In genomic region chr2:218876562-218877219, GRCh38 we compare ENCODE assay signal across 8 cellular contexts. TPM values are rescaled to one million over a fixed set of nuclear protein-coding genes. Genes with fewer than 3 reads are reported as not detected.
DNase-seq lines count a peak whose midpoint lies in the region; ATAC-seq and TF ChIP-seq lines count a peak whose summit lies in the region.

No MANE protein-coding gene starts in this region.

- H3K4me1 ChIP-seq in BE2C, result peaks cover 37% of the 10 kb centered on the region
- peaks cover 40% of the 10 kb centered on the region for H3K4me1 ChIP-seq in effector memory CD4-positive, alpha-beta T cell (ENCODE audit: control insufficient read depth, insufficient read depth, low read length, poor library complexity, severe bottlenecking)
- H3K4me1 ChIP-seq in mesendoderm (ENCODE audit: control insufficient read depth, low read depth, low read length), result no peaks in the 10 kb centered on the region

- no peaks in the 10 kb centered on the region for H3K36me3 Mint-ChIP-seq in activated CD4-positive, alpha-beta memory T cell treated with anti-CD3 and anti-CD28 coated beads, Interleukin-2, amount 10 ng/mL, durations not matched to agents 7 days and 5 days (ENCODE audit: low read depth)

- H3K27me3 Mint-ChIP-seq in activated CD4-positive, alpha-beta memory T cell treated with anti-CD3 and anti-CD28 coated beads, Interleukin-2, amount 10 ng/mL, durations not matched to agents 7 days and 5 days, result peaks cover 73% of the 10 kb centered on the region

- no peak overlapping the region for H2BK5ac ChIP-seq in mesendoderm (ENCODE audit: low read length)

- no peak overlapping the region for H2BK15ac ChIP-seq in mesendoderm (replicated peaks; ENCODE audit: low read depth)

- H3K23ac ChIP-seq in mesendoderm (ENCODE audit: low read length), result no peak overlapping the region

- H3K9ac ChIP-seq in mesendoderm (ENCODE audit: low read length), result no peak overlapping the region

- H3K27ac ChIP-seq in effector memory CD4-positive, alpha-beta T cell (ENCODE audit: insufficient read depth, low read length, poor library complexity, severe bottlenecking), result no peak overlapping the region
- no peak overlapping the region for H3K27ac ChIP-seq in mesendoderm (ENCODE audit: low read depth, low read length)

- H3K79me2 ChIP-seq in mesendoderm (ENCODE audit: control insufficient read depth, insufficient read depth, low read length), result no peaks in the 10 kb centered on the region

- H4K5ac ChIP-seq in mesendoderm (ENCODE audit: low read length), result no peak overlapping the region

- no peaks in the 10 kb centered on the region for H3K79me1 ChIP-seq in mesendoderm (ENCODE audit: low read length)

- no peaks in the 10 kb centered on the region for H3K9me3 ChIP-seq in BE2C
- no peaks in the 10 kb centered on the region for H3K9me3 ChIP-seq in effector memory CD4-positive, alpha-beta T cell (ENCODE audit: control insufficient read depth, low read length)

- H3K36me3 ChIP-seq in BE2C (no peaks in the 10 kb centered on the region), mesendoderm (ENCODE audit: control insufficient read depth, insufficient read depth, low read length) (no peaks in the 10 kb centered on the region)
- no peaks in the 10 kb centered on the region for H3K36me3 ChIP-seq in effector memory CD4-positive, alpha-beta T cell (ENCODE audit: control insufficient read depth, insufficient read depth, low read length)

- peak; percentile 100 for TF ChIP-seq CTCF in BE2C (IDR thresholded peaks at IDR 0.05; ENCODE audit: low read depth, low read length)

- CTCF ChIA-PET in activated CD4-positive, alpha-beta memory T cell treated with anti-CD3 and anti-CD28 coated beads, Interleukin-2, amount 10 ng/mL, durations not matched to agents 7 days and 5 days (lab: Charles Lee), result interaction anchor here (0.7 to 11.8 kb wide), 26 partner anchors 11 to 283 kb away, joined by 3 to 387 read pairs (median 5); partner anchors contain the start of genes RNF25 and STK36

- no peak overlapping the region for H2AK5ac ChIP-seq in mesendoderm (ENCODE audit: low read length)

- POLR2A ChIA-PET in activated CD4-positive, alpha-beta memory T cell treated with anti-CD3 and anti-CD28 coated beads, Interleukin-2, amount 10 ng/mL, durations not matched to agents 7 days and 5 days (lab: Charles Lee), result interaction anchor here (2.3 to 11.3 kb wide), 2 partner anchors 10 to 19 kb away, joined by 9 to 101 read pairs; no protein-coding TSS in a partner anchor

- no peak overlapping the region for H4K8ac ChIP-seq in mesendoderm (ENCODE audit: low read depth, low read length)

- H3K9me3 Mint-ChIP-seq in activated CD4-positive, alpha-beta memory T cell treated with anti-CD3 and anti-CD28 coated beads, Interleukin-2, amount 10 ng/mL, durations not matched to agents 7 days and 5 days, result no peaks in the 10 kb centered on the region

- no peak for ATAC-seq in GM19351 (IDR thresholded peaks at IDR 0.05; ENCODE audit: unreplicated experiment)

- H3K4me2 ChIP-seq in mesendoderm (ENCODE audit: low read length), result no peak overlapping the region

- DNase-seq in BE2C (peak; percentile 81), HCEC 1CT (peak; percentile 43), NCI-H748 treated with DMSO at 0.1 percent for 48 hours (lab: John Stamatoyannopoulos, UW) (peak; percentile 82), mesendoderm (peak; percentile 89)
- DNase-seq in activated CD4-positive, alpha-beta memory T cell treated with anti-CD3 and anti-CD28 coated beads, Interleukin-2, amount 10 ng/mL, durations not matched to agents 7 days and 5 days, result peak; percentile 71
- DNase-seq in effector memory CD4-positive, alpha-beta T cell, result peak; percentile 45 to 63 (median 62)
- DNase-seq in stimulated activated naive CD4-positive, alpha-beta T cell treated with Interleukin-2 at 50 U/mL for 16 hours (lab: John Stamatoyannopoulos, UW), result peak; percentile 54

- H3K4me1 Mint-ChIP-seq in activated CD4-positive, alpha-beta memory T cell treated with anti-CD3 and anti-CD28 coated beads, Interleukin-2, amount 10 ng/mL, durations not matched to agents 7 days and 5 days, result peaks cover 18% of the 10 kb centered on the region

- WGBS in mesendoderm (ENCODE audit: extremely low coverage, insufficient coverage, low lambda C conversion rate), result no CpG with 5 or more reads among the region's 3 CpGs

- no peak overlapping the region for H3K18ac ChIP-seq in mesendoderm (ENCODE audit: low read length)

- no peak overlapping the region for H3K56ac ChIP-seq in mesendoderm (ENCODE audit: low read length)

- H3K27me3 ChIP-seq in BE2C (no peaks in the 10 kb centered on the region), mesendoderm (ENCODE audit: insufficient read depth, low read length, poor library complexity) (peaks cover 78% of the 10 kb centered on the region)
- peaks cover 22% of the 10 kb centered on the region for H3K27me3 ChIP-seq in effector memory CD4-positive, alpha-beta T cell (replicated peaks; ENCODE audit: control insufficient read depth, insufficient read depth, low read length, poor library complexity, severe bottlenecking)

- H2BK120ac ChIP-seq in mesendoderm (ENCODE audit: low read depth, low read length), result no peak overlapping the region

- H3K27ac Mint-ChIP-seq in activated CD4-positive, alpha-beta memory T cell treated with anti-CD3 and anti-CD28 coated beads, Interleukin-2, amount 10 ng/mL, durations not matched to agents 7 days and 5 days, result no peak overlapping the region

- no peak overlapping the region for H3K4me3 Mint-ChIP-seq in activated CD4-positive, alpha-beta memory T cell treated with anti-CD3 and anti-CD28 coated beads, Interleukin-2, amount 10 ng/mL, durations not matched to agents 7 days and 5 days

- no peak overlapping the region for H3K4ac ChIP-seq in mesendoderm (ENCODE audit: low read depth, low read length)

- no peak overlapping the region for H3K4me3 ChIP-seq in BE2C (ENCODE audit: low read depth, low read length)
- H3K4me3 ChIP-seq in effector memory CD4-positive, alpha-beta T cell (ENCODE audit: insufficient read depth, low read depth, low read length, poor library complexity, severe bottlenecking), result no peak overlapping the region
- no peak overlapping the region for H3K4me3 ChIP-seq in mesendoderm (ENCODE audit: low read length)

RNA-seq across cellular contexts. Expression of gene WNT10A, which starts 4.0 kb away (rescaled TPM):
- polyA plus RNA-seq in BE2C (2012; ENCODE audit: insufficient read depth, insufficient read length, low read depth), result 8.7 TPM
- 1 to 10 TPM in 1 of 2 experiments, under 1 TPM in 1; 0.70 to 1.4 TPM for total RNA-seq in activated CD4-positive, alpha-beta memory T cell treated with anti-CD3 and anti-CD28 coated beads, Interleukin-2, amount 10 ng/mL, durations not matched to agents 7 days and 5 days
- polyA plus RNA-seq in mesendoderm (2013, experiment 1 of 2), result not detected
- polyA plus RNA-seq in mesendoderm (2013, experiment 2 of 2), result not detected

RNA-seq across cellular contexts. Expression of gene WNT6, which starts 17.1 kb away (rescaled TPM):
- polyA plus RNA-seq in BE2C (2012; ENCODE audit: insufficient read depth, insufficient read length, low read depth), result 103 TPM
- not detected for total RNA-seq in activated CD4-positive, alpha-beta memory T cell treated with anti-CD3 and anti-CD28 coated beads, Interleukin-2, amount 10 ng/mL, durations not matched to agents 7 days and 5 days
- 0.03 TPM for polyA plus RNA-seq in mesendoderm (2013, experiment 1 of 2)
- polyA plus RNA-seq in mesendoderm (2013, experiment 2 of 2), result 0.03 TPM

RNA-seq across cellular contexts. Expression of gene PRKAG3, which starts 45.1 kb away (rescaled TPM):
- not detected for polyA plus RNA-seq in BE2C (2012; ENCODE audit: insufficient read depth, insufficient read length, low read depth)
- total RNA-seq in activated CD4-positive, alpha-beta memory T cell treated with anti-CD3 and anti-CD28 coated beads, Interleukin-2, amount 10 ng/mL, durations not matched to agents 7 days and 5 days, result not detected
- not detected for polyA plus RNA-seq in mesendoderm (2013, experiment 1 of 2)
- not detected for polyA plus RNA-seq in mesendoderm (2013, experiment 2 of 2)
